ENCODE assay signal across 17 cellular contexts in genomic region chr11:73956876-73957653, GRCh38. TPM values are rescaled to one million over a fixed set of nuclear protein-coding genes. Genes with fewer than 3 reads are reported as not detected.
DNase-seq lines count a peak whose midpoint lies in the region; ATAC-seq, FAIRE-seq and TF ChIP-seq lines count a peak whose summit lies in the region.
"Had no signal": no experiment of that assay in that cellular context is flagged by ENCODE, and none has a peak within 500 bp of the region (broad histone marks: within the 10 kb centered on the region; RNA-seq: fewer than 3 reads in every experiment).

No MANE protein-coding gene starts in this region.

- H3K36me3 ChIP-seq in BLaER1 treated with 17β-estradiol and CSF1 and Interleukin-3, amounts not matched to agents 10 nM and 100 nM, result no peaks in the 10 kb centered on the region
- no peaks in the 10 kb centered on the region for H3K36me3 ChIP-seq in CD8-positive, alpha-beta memory T cell (ENCODE audit: insufficient read depth, low read length)
- H3K36me3 ChIP-seq: BE2C had no signal

- peak overlapping the region in 8 of 11 experiments; percentile 19 to 60 (median 34); a peak in 13 of 22 replicates for H3K4me2 ChIP-seq in BLaER1 treated with 17β-estradiol and CSF1 and Interleukin-3, amounts not matched to agents 10 nM and 100 nM

- H3K27me3 Mint-ChIP-seq in activated B cell treated with CpG ODN at 0.5 μM for 24 hours, result peaks cover 23% of the 10 kb centered on the region
- peaks cover 17 to 29% of the 10 kb centered on the region in 2 donors for H3K27me3 Mint-ChIP-seq in natural killer cell (ENCODE audit: low read depth in 2 of 2)
- H3K27me3 Mint-ChIP-seq in CD8-positive, alpha-beta memory T cell, result peaks cover 7 to 17% of the 10 kb centered on the region in 2 donors

- no peak for DNase-seq in GM12891 (ENCODE audit: insufficient read length, low spot score)
- DNase-seq in activated B cell treated with CpG ODN at 0.5 μM for 24 hours, result no peak
- no peak for DNase-seq in natural killer cell
- no peak for DNase-seq in GM03348 (ENCODE audit: low spot score)
- no peak for DNase-seq in CD8-positive, alpha-beta memory T cell
- no peak for DNase-seq in kidney glomerular epithelial cell (lab: John Stamatoyannopoulos, UW)
- DNase-seq: activated CD4-positive, CD25-positive, alpha-beta regulatory T cell; activated naive CD4-positive, alpha-beta T cell treated with Interleukin-2 at 50 U/mL for 16 hours; BE2C; DND-41; NCI-H2081 treated with DMSO at 0.1 percent for 48 hours; nucleus accumbens; stimulated activated CD4-positive, alpha-beta T cell treated with anti-CD3 and anti-CD28 coated beads, Interleukin-2, amount 100 ng/mL, for 48 hours had no signal

- intact Hi-C loops in activated B cell treated with CpG ODN at 0.5 μM for 24 hours (cut with micrococcal nuclease) (no loop called here), natural killer cell (cut with micrococcal nuclease) (no loop called here)

- H3K4me3 ChIP-seq in BLaER1 treated with 17β-estradiol and CSF1 and Interleukin-3, amounts not matched to agents 10 nM and 100 nM, result no peak overlapping the region
- no peak overlapping the region for H3K4me3 ChIP-seq in CD8-positive, alpha-beta memory T cell (ENCODE audit: low read length)

- peak overlapping the region; percentile 46 for H3K4me3 Mint-ChIP-seq in activated B cell treated with CpG ODN at 0.5 μM for 24 hours
- H3K4me3 Mint-ChIP-seq in natural killer cell, result peak overlapping the region; percentile 53
- H3K4me3 Mint-ChIP-seq in CD8-positive, alpha-beta memory T cell, result peak overlapping the region in 3 of 7 donors; percentile 35 to 63 (median 52)

- no peaks in the 10 kb centered on the region for H3K9me3 Mint-ChIP-seq in activated B cell treated with CpG ODN at 0.5 μM for 24 hours
- no peaks in the 10 kb centered on the region for H3K9me3 Mint-ChIP-seq in natural killer cell
- no peaks in the 10 kb centered on the region for H3K9me3 Mint-ChIP-seq in CD8-positive, alpha-beta memory T cell
- H3K9me3 Mint-ChIP-seq: IgD-negative memory B cell had no signal

- H3K4me1 Mint-ChIP-seq in activated B cell treated with CpG ODN at 0.5 μM for 24 hours, result peaks cover 6% of the 10 kb centered on the region
- peaks cover 5% of the 10 kb centered on the region in 2 donors for H3K4me1 Mint-ChIP-seq in natural killer cell
- peaks cover 0 to 3% (median 0%) of the 10 kb centered on the region in 3 donors for H3K4me1 Mint-ChIP-seq in CD8-positive, alpha-beta memory T cell

- CTCF ChIA-PET in activated B cell treated with CpG ODN at 0.5 μM for 24 hours (lab: Charles Lee), result no interaction called here
- CTCF ChIA-PET in CD8-positive, alpha-beta memory T cell (lab: Charles Lee), result no interaction called here

- H3K9me3 ChIP-seq in BLaER1 treated with 17β-estradiol and CSF1 and Interleukin-3, amounts not matched to agents 10 nM and 100 nM (replicated peaks in 1 of 11), result no peaks in the 10 kb centered on the region
- no peaks in the 10 kb centered on the region for H3K9me3 ChIP-seq in CD8-positive, alpha-beta memory T cell (ENCODE audit: low read length)
- H3K9me3 ChIP-seq: BE2C had no signal

- no peak overlapping the region for H3K27ac ChIP-seq in BLaER1 treated with 17β-estradiol and CSF1 and Interleukin-3, amounts not matched to agents 10 nM and 100 nM
- H3K27ac ChIP-seq in CD8-positive, alpha-beta memory T cell (ENCODE audit: low read depth, low read length), result no peak overlapping the region

- ATAC-seq in activated B cell treated with CpG ODN at 0.5 μM for 24 hours (ENCODE audit: low read depth), result no peak
- ATAC-seq in natural killer cell, result peak in 1 of 3 donors; percentile 15

- TF ChIP-seq CTCF in activated B cell treated with CpG ODN at 0.5 μM for 24 hours (IDR thresholded peaks at IDR 0.05), result no peak
- no peak for TF ChIP-seq CTCF in natural killer cell (IDR thresholded peaks at IDR 0.05)

- peaks cover 5 to 21% (median 18%) of the 10 kb centered on the region in 10 experiments; a peak in 17 of 20 replicates for H3K4me1 ChIP-seq in BLaER1 treated with 17β-estradiol and CSF1 and Interleukin-3, amounts not matched to agents 10 nM and 100 nM
- no peaks in the 10 kb centered on the region for H3K4me1 ChIP-seq in CD8-positive, alpha-beta memory T cell (ENCODE audit: insufficient read depth, low read length)
- H3K4me1 ChIP-seq: BE2C had no signal

- no peaks in the 10 kb centered on the region for H4K20me1 ChIP-seq in BLaER1 treated with 17β-estradiol and CSF1 and Interleukin-3, amounts not matched to agents 10 nM and 100 nM

- TF ChIP-seq POLR2A in GM12891 (IDR thresholded peaks at IDR 0.05; ENCODE audit: low read depth, low read length), result no peak

- H3K9ac ChIP-seq in BLaER1 treated with 17β-estradiol and CSF1 and Interleukin-3, amounts not matched to agents 10 nM and 100 nM, result no peak overlapping the region

- H3K27me3 ChIP-seq in BLaER1 treated with 17β-estradiol and CSF1 and Interleukin-3, amounts not matched to agents 10 nM and 100 nM, result no peaks in the 10 kb centered on the region
- no peaks in the 10 kb centered on the region for H3K27me3 ChIP-seq in CD8-positive, alpha-beta memory T cell (ENCODE audit: insufficient read depth, low read length, poor library complexity, severe bottlenecking)
- H3K27me3 ChIP-seq: BE2C had no signal

- FAIRE-seq in GM12891 (lab: Jason Lieb, UNC), result peak; percentile 20

- no peaks in the 10 kb centered on the region for H3K36me3 Mint-ChIP-seq in activated B cell treated with CpG ODN at 0.5 μM for 24 hours (ENCODE audit: low read depth)
- H3K36me3 Mint-ChIP-seq in natural killer cell, result no peaks in the 10 kb centered on the region
- peaks cover 0 to 2% (median 0%) of the 10 kb centered on the region in 3 donors for H3K36me3 Mint-ChIP-seq in CD8-positive, alpha-beta memory T cell
- H3K36me3 Mint-ChIP-seq: IgD-negative memory B cell had no signal

- POLR2A ChIA-PET in activated B cell treated with CpG ODN at 0.5 μM for 24 hours (lab: Charles Lee), result interaction anchor here (1.1 kb wide), 1 partner anchor 13 kb away, joined by 3 read pairs; no protein-coding TSS in a partner anchor
- POLR2A ChIA-PET in CD8-positive, alpha-beta memory T cell (lab: Charles Lee), result interaction anchor here (0.7 kb wide), 1 partner anchor 10 kb away, joined by 4 read pairs; no protein-coding TSS in a partner anchor

- H3K27ac Mint-ChIP-seq in activated B cell treated with CpG ODN at 0.5 μM for 24 hours (no peak overlapping the region), natural killer cell (no peak overlapping the region)
- H3K27ac Mint-ChIP-seq in CD8-positive, alpha-beta memory T cell, result no peak overlapping the region
- H3K27ac Mint-ChIP-seq: IgD-negative memory B cell had no signal

TF ChIP-seq in GM12891, 5 proteins besides CTCF, POLR2A, EP300 and RAD21:
- no peak for TF ChIP-seq TAF1 (IDR thresholded peaks at IDR 0.05; ENCODE audit: low read depth, low read length)
- TF ChIP-seq POU2F2 (IDR thresholded peaks at IDR 0.05; ENCODE audit: low read depth, low read length), result no peak

RNA-seq across cellular contexts. Expression of gene DNAJB13, which starts 6.2 kb away (rescaled TPM):
- polyA plus RNA-seq in GM12891 (2012; ENCODE audit: low read depth, missing spikeins), result 0.15 TPM
- total RNA-seq in activated B cell treated with CpG ODN at 0.5 μM for 24 hours (not detected in 2 replicates), natural killer cell (under 1 TPM in 1 of 3 donors, not detected in 2; 0.45 TPM)
- under 1 TPM; 0.31 to 0.44 TPM for total RNA-seq in CD8-positive, alpha-beta memory T cell
- polyA plus RNA-seq in CD8-positive, alpha-beta memory T cell, result not detected
- total RNA-seq: dermis blood vessel endothelial cell, glomerular endothelial cell had no signal

RNA-seq across cellular contexts. Expression of gene UCP2, which starts 25.6 kb away (rescaled TPM):
- 127 TPM for polyA plus RNA-seq in GM12891 (2012; ENCODE audit: low read depth, missing spikeins)
- total RNA-seq in activated B cell treated with CpG ODN at 0.5 μM for 24 hours (424 and 458 TPM in 2 replicates), natural killer cell (100 to 1,000 TPM; 463 to 946 (median 562) TPM)
- 100 to 1,000 TPM; 279 to 295 TPM for total RNA-seq in CD8-positive, alpha-beta memory T cell
- 962 TPM for polyA plus RNA-seq in CD8-positive, alpha-beta memory T cell

RNA-seq across cellular contexts. Expression of gene UCP3, which starts 51.8 kb away (rescaled TPM):
- 0.50 TPM for polyA plus RNA-seq in GM12891 (2012; ENCODE audit: low read depth, missing spikeins)
- total RNA-seq in activated B cell treated with CpG ODN at 0.5 μM for 24 hours, result 4.4 and 5.7 TPM in 2 replicates
- total RNA-seq in natural killer cell, result 1 to 10 TPM; 7.8 to 8.6 (median 8.5) TPM
- total RNA-seq in CD8-positive, alpha-beta memory T cell, result 1 to 10 TPM; 2.8 to 2.9 TPM
- polyA plus RNA-seq in CD8-positive, alpha-beta memory T cell, result 0.36 TPM
